In the genomic region with DNA sequence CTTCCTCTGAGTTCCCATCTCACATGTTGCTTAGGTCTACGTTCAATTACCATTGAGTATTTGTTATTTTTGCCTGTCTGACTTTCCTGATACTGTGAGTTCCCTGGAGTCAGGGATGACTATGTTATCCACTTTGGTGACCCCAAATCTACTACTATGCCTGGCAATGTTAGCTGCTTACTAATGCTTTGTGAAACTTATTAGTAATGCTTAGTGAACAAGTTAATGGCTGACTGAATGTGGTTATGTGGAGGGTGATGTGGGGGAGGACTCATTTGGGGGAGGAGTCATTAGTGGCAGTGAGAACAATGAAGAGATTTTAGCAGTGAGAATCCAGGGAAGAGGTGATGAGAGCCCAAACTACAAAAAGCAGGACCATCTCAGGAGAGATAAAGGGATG, we compare ENCODE assay signal across 8 cellular contexts.
DNase-seq lines count a peak whose midpoint lies in the region; ATAC-seq, FAIRE-seq and TF ChIP-seq lines count a peak whose summit lies in the region.

No MANE protein-coding gene starts in this region.

- no peaks in the 10 kb centered on the region for H3F3A ChIP-seq in GM23338 (replicated peaks; ENCODE audit: low read depth)

- in situ Hi-C loops in ACHN (cut with HindIII; ENCODE audit: low pct_ligation_motif_present, low pct_unique_long_range_greater_than_20kb, low sequenced_read_pairs) = no loop called here

- TF ChIP-seq CTCF in GM23338 (conservative IDR thresholded peaks at IDR 0.05; ENCODE audit: low read depth in 2 of 2) = no peak

- peaks cover 1% of the 10 kb centered on the region for H3K27me3 Mint-ChIP-seq in GM23338 (ENCODE audit: insufficient read depth, low read depth, poor library complexity)

- no peaks in the 10 kb centered on the region for H3K9me3 Mint-ChIP-seq in GM23338

- H3K4me3 Mint-ChIP-seq in GM23338 = no peak overlapping the region

- H3K36me3 Mint-ChIP-seq in GM23338 (ENCODE audit: low read depth) = peaks cover 2% of the 10 kb centered on the region; the same call in 1 of the 3 replicates

- no peak overlapping the region for H3K27ac ChIP-seq in effector memory CD4-positive, alpha-beta T cell (ENCODE audit: insufficient read depth, low read length, poor library complexity, severe bottlenecking)
- no peak overlapping the region for H3K27ac ChIP-seq in GM23338 (ENCODE audit: low read depth)

- H4K20me1 ChIP-seq in GM23338 (replicated peaks; ENCODE audit: insufficient read depth) = no peaks in the 10 kb centered on the region; the same call in 1 of the 2 replicates

- no peak for FAIRE-seq in frontal cortex (lab: Jason Lieb, UNC)

- peaks cover 20% of the 10 kb centered on the region for H3K4me1 Mint-ChIP-seq in GM23338

- peak; percentile 99 for ATAC-seq in HG02885 (IDR thresholded peaks at IDR 0.05; ENCODE audit: poor library complexity, unreplicated experiment)
- ATAC-seq in GM23338 = no peak

- H3K9me2 ChIP-seq in GM23338 (ENCODE audit: insufficient read depth) = peaks cover 15% of the 10 kb centered on the region

- H3K36me3 ChIP-seq in effector memory CD4-positive, alpha-beta T cell (ENCODE audit: control insufficient read depth, insufficient read depth, low read length) = no peaks in the 10 kb centered on the region
- no peaks in the 10 kb centered on the region for H3K36me3 ChIP-seq in GM23338 (ENCODE audit: insufficient read depth)

- no peak overlapping the region for H2AFZ ChIP-seq in GM23338

- H3K4me2 ChIP-seq in GM23338 = no peak overlapping the region

- H3K4me3 ChIP-seq in effector memory CD4-positive, alpha-beta T cell (ENCODE audit: insufficient read depth, low read depth, low read length, poor library complexity, severe bottlenecking) = no peak overlapping the region
- H3K4me3 ChIP-seq in GM23338 = no peak overlapping the region

- H3K79me2 ChIP-seq in GM23338 (replicated peaks; ENCODE audit: insufficient read depth) = no peaks in the 10 kb centered on the region

- H3K27me3 ChIP-seq in effector memory CD4-positive, alpha-beta T cell (replicated peaks; ENCODE audit: control insufficient read depth, insufficient read depth, low read length, poor library complexity, severe bottlenecking) = no peaks in the 10 kb centered on the region
- no peaks in the 10 kb centered on the region for H3K27me3 ChIP-seq in GM23338 (ENCODE audit: insufficient read depth)

- H3K4me1 ChIP-seq in effector memory CD4-positive, alpha-beta T cell (ENCODE audit: control insufficient read depth, insufficient read depth, low read length, poor library complexity, severe bottlenecking) = no peaks in the 10 kb centered on the region
- peaks cover 7% of the 10 kb centered on the region; the same call in 1 of the 2 replicates for H3K4me1 ChIP-seq in GM23338 (ENCODE audit: insufficient read depth)

- H3K9me3 ChIP-seq in effector memory CD4-positive, alpha-beta T cell (ENCODE audit: control insufficient read depth, low read length) = no peaks in the 10 kb centered on the region

- peak; percentile 73 for DNase-seq in ACHN
- DNase-seq in GM19238 (ENCODE audit: insufficient read length, low spot score) = peak; percentile 28
- peak; percentile 66 for DNase-seq in RKO (ENCODE audit: low spot score)
- no peak for DNase-seq in effector memory CD4-positive, alpha-beta T cell
- no peak for DNase-seq in T-helper 1 cell
- DNase-seq in frontal cortex (ENCODE audit: low spot score in 2 of 2) = no peak
- no peak for DNase-seq in GM23338 (ENCODE audit: low spot score)

- no peak overlapping the region for H3K27ac Mint-ChIP-seq in GM23338

TF ChIP-seq in GM23338, 12 proteins besides CTCF, POLR2A, EP300 and RAD21:
- TF ChIP-seq POLR2AphosphoS5 (IDR thresholded peaks at IDR 0.05; ENCODE audit: low read depth) = no peak
- no peak for TF ChIP-seq NANOG (IDR thresholded peaks at IDR 0.05; ENCODE audit: borderline replicate concordance)
- TF ChIP-seq, protein P1, sequence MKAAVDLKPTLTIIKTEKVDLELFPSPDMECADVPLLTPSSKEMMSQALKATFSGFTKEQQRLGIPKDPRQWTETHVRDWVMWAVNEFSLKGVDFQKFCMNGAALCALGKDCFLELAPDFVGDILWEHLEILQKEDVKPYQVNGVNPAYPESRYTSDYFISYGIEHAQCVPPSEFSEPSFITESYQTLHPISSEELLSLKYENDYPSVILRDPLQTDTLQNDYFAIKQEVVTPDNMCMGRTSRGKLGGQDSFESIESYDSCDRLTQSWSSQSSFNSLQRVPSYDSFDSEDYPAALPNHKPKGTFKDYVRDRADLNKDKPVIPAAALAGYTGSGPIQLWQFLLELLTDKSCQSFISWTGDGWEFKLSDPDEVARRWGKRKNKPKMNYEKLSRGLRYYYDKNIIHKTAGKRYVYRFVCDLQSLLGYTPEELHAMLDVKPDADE (IDR thresholded peaks at IDR 0.05) = no peak
- TF ChIP-seq, protein P2, sequence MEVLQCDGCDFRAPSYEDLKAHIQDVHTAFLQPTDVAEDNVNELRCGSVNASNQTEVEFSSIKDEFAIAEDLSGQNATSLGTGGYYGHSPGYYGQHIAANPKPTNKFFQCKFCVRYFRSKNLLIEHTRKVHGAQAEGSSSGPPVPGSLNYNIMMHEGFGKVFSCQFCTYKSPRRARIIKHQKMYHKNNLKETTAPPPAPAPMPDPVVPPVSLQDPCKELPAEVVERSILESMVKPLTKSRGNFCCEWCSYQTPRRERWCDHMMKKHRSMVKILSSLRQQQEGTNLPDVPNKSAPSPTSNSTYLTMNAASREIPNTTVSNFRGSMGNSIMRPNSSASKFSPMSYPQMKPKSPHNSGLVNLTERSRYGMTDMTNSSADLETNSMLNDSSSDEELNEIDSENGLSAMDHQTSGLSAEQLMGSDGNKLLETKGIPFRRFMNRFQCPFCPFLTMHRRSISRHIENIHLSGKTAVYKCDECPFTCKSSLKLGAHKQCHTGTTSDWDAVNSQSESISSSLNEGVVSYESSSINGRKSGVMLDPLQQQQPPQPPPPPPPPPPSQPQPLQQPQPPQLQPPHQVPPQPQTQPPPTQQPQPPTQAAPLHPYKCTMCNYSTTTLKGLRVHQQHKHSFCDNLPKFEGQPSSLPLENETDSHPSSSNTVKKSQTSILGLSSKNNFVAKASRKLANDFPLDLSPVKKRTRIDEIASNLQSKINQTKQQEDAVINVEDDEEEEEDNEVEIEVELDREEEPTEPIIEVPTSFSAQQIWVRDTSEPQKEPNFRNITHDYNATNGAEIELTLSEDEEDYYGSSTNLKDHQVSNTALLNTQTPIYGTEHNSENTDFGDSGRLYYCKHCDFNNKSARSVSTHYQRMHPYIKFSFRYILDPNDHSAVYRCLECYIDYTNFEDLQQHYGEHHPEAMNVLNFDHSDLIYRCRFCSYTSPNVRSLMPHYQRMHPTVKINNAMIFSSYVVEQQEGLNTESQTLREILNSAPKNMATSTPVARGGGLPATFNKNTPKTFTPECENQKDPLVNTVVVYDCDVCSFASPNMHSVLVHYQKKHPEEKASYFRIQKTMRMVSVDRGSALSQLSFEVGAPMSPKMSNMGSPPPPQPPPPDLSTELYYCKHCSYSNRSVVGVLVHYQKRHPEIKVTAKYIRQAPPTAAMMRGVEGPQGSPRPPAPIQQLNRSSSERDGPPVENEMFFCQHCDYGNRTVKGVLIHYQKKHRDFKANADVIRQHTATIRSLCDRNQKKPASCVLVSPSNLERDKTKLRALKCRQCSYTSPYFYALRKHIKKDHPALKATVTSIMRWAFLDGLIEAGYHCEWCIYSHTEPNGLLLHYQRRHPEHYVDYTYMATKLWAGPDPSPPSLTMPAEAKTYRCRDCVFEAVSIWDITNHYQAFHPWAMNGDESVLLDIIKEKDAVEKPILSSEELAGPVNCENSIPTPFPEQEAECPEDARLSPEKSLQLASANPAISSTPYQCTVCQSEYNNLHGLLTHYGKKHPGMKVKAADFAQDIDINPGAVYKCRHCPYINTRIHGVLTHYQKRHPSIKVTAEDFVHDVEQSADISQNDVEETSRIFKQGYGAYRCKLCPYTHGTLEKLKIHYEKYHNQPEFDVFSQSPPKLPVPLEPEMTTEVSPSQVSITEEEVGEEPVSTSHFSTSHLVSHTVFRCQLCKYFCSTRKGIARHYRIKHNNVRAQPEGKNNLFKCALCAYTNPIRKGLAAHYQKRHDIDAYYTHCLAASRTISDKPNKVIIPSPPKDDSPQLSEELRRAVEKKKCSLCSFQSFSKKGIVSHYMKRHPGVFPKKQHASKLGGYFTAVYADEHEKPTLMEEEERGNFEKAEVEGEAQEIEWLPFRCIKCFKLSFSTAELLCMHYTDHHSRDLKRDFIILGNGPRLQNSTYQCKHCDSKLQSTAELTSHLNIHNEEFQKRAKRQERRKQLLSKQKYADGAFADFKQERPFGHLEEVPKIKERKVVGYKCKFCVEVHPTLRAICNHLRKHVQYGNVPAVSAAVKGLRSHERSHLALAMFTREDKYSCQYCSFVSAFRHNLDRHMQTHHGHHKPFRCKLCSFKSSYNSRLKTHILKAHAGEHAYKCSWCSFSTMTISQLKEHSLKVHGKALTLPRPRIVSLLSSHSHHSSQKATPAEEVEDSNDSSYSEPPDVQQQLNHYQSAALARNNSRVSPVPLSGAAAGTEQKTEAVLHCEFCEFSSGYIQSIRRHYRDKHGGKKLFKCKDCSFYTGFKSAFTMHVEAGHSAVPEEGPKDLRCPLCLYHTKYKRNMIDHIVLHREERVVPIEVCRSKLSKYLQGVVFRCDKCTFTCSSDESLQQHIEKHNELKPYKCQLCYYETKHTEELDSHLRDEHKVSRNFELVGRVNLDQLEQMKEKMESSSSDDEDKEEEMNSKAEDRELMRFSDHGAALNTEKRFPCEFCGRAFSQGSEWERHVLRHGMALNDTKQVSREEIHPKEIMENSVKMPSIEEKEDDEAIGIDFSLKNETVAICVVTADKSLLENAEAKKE (CRISPR knock-in tag; IDR thresholded peaks at IDR 0.05) = no peak
- no peak for TF ChIP-seq CREB1 (CRISPR knock-in tag; IDR thresholded peaks at IDR 0.05; ENCODE audit: low read depth)
- TF ChIP-seq STAT1 (IDR thresholded peaks at IDR 0.05; ENCODE audit: unreplicated experiment) = no peak
- no peak for TF ChIP-seq ZNF331 (CRISPR knock-in tag; IDR thresholded peaks at IDR 0.05; ENCODE audit: low read depth)

Comparison
In these comparisons a context has a peak if more than half of its experiments do, and no peak if none do; other contexts are left out.
1. DNase-seq: peak in ACHN (single experiment), GM19238 (single experiment) and RKO (single experiment); none in effector memory CD4-positive, alpha-beta T cell (0 of 3), T-helper 1 cell (0 of 5), frontal cortex (0 of 2) and GM23338 (single experiment).